In genomic region chr22:32757036-32757762, GRCh38 we compare ENCODE assay signal across 2 cellular contexts. TPM values are rescaled to one million over a fixed set of nuclear protein-coding genes. Genes with fewer than 3 reads are reported as not detected.
"Had no signal": no experiment of that assay in that cellular context is flagged by ENCODE, and none has a peak within 500 bp of the region (broad histone marks: within the 10 kb centered on the region; RNA-seq: fewer than 3 reads in every experiment).

No MANE protein-coding gene starts in this region.

RNA-seq across cellular contexts. Expression of gene TIMP3, which starts 44.3 kb away (rescaled TPM):
- total RNA-seq: natural killer cell treated with Interleukin-12 subunit alpha and Interleukin-12 subunit beta and Interleukin-15 and Interleukin-18, amount 100 ng/mL, for 72 hours had no signal
- polyA plus RNA-seq: immature natural killer cell had no signal
